23 cellular contexts compared by ENCODE assay signal in the genomic region with DNA sequence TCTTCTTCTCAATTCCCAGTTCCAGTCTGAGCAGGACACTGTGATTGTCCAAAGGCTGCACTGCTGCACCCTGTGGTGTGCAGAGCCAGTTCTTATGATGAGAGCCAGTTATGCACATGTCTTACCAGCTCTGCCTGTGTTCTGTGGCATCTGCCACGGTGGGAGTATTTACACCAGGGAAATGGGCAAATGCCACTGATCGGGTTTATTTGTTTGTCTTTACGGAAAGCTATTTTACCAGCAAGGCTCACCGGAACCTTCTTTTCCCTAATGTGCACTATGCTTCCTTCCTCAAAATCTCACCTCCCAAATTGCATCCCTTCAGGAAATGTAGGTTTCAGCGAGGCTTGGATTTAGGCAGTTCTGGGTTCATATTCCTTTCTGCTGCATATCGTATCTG. TPM values are rescaled to one million over a fixed set of nuclear protein-coding genes. Genes with fewer than 3 reads are reported as not detected.
DNase-seq lines count a peak whose midpoint lies in the region; ATAC-seq and TF ChIP-seq lines count a peak whose summit lies in the region.
"Had no signal": no experiment of that assay in that cellular context is flagged by ENCODE, and none has a peak within 500 bp of the region (broad histone marks: within the 10 kb centered on the region; RNA-seq: fewer than 3 reads in every experiment).

No MANE protein-coding gene starts in this region.

- peaks cover 19% of the 10 kb centered on the region for H3K36me3 Mint-ChIP-seq in stimulated activated effector memory CD8-positive, alpha-beta T cell treated with anti-CD3 and anti-CD28 coated beads, Interleukin-12 subunit alpha, Interleukin-12 subunit beta, amount 100 ng/mL, for 72 hours
- peaks cover 35% of the 10 kb centered on the region for H3K36me3 Mint-ChIP-seq in CD4-positive, alpha-beta T cell (ENCODE audit: low read depth)

- H3K9me3 ChIP-seq in HEK293 (ENCODE audit: control insufficient read depth, insufficient read depth, low read depth, low read length) (no peaks in the 10 kb centered on the region), ascending aorta (no peaks in the 10 kb centered on the region), left lung (no peaks in the 10 kb centered on the region), mucosa of descending colon (no peaks in the 10 kb centered on the region)
- H3K9me3 ChIP-seq in CD4-positive, alpha-beta T cell (ENCODE audit: control insufficient read depth, low read length): no peaks in the 10 kb centered on the region
- H3K9me3 ChIP-seq: HAP-1 had no signal

- H3K4me1 Mint-ChIP-seq in stimulated activated effector memory CD8-positive, alpha-beta T cell treated with anti-CD3 and anti-CD28 coated beads, Interleukin-12 subunit alpha, Interleukin-12 subunit beta, amount 100 ng/mL, for 72 hours: peaks cover 6% of the 10 kb centered on the region
- H3K4me1 Mint-ChIP-seq in CD4-positive, alpha-beta T cell (ENCODE audit: low read depth): no peaks in the 10 kb centered on the region

- POLR2A ChIA-PET in HEK293 (lab: Yijun Ruan, JAX): no interaction called here
- POLR2A ChIA-PET in CD4-positive, alpha-beta T cell (lab: Charles Lee): no interaction called here

- H3K4me1 ChIP-seq in HEK293 (ENCODE audit: control insufficient read depth, insufficient read depth, low read length): peaks cover 5% of the 10 kb centered on the region
- H3K4me1 ChIP-seq in ascending aorta: peaks cover 11 to 40% of the 10 kb centered on the region in 2 donors
- peaks cover 15 to 19% of the 10 kb centered on the region in 2 donors for H3K4me1 ChIP-seq in left lung
- H3K4me1 ChIP-seq in mucosa of descending colon (ENCODE audit: low read depth): peaks cover 14% of the 10 kb centered on the region
- H3K4me1 ChIP-seq: BLaER1, HAP-1 had no signal

- no peak overlapping the region for H3K4me3 ChIP-seq in HEK293 (ENCODE audit: low read depth, low read length)
- no peak overlapping the region for H3K4me3 ChIP-seq in ascending aorta
- no peak overlapping the region for H3K4me3 ChIP-seq in left lung
- H3K4me3 ChIP-seq in mucosa of descending colon: no peak overlapping the region
- H3K4me3 ChIP-seq: BLaER1, GM12878, GM23248, HAP-1, K562 had no signal

- H3K27ac Mint-ChIP-seq in stimulated activated effector memory CD8-positive, alpha-beta T cell treated with anti-CD3 and anti-CD28 coated beads, Interleukin-12 subunit alpha, Interleukin-12 subunit beta, amount 100 ng/mL, for 72 hours: peak overlapping the region; percentile 51
- H3K27ac Mint-ChIP-seq in CD4-positive, alpha-beta T cell: no peak overlapping the region
- H3K27ac Mint-ChIP-seq: CD14-positive monocyte; CD8-positive, alpha-beta T cell; HFFc6 had no signal

- TF ChIP-seq CTCF in HEK293 (tag by site-specific recombination; IDR thresholded peaks at IDR 0.05): no peak
- TF ChIP-seq CTCF in ascending aorta (IDR thresholded peaks at IDR 0.05): no peak
- TF ChIP-seq CTCF in left lung (IDR thresholded peaks at IDR 0.05): no peak
- no peak for TF ChIP-seq CTCF in CD4-positive, alpha-beta T cell (IDR thresholded peaks at IDR 0.05)
- no peak for TF ChIP-seq CTCF in mucosa of descending colon (IDR thresholded peaks at IDR 0.05)

- H3K27me3 ChIP-seq in ascending aorta: no peaks in the 10 kb centered on the region
- H3K27me3 ChIP-seq in left lung: no peaks in the 10 kb centered on the region
- H3K27me3 ChIP-seq in CD4-positive, alpha-beta T cell (ENCODE audit: control insufficient read depth, insufficient read depth, low read length): no peaks in the 10 kb centered on the region
- H3K27me3 ChIP-seq: BLaER1 had no signal

- CTCF ChIA-PET in HEK293 (lab: Yijun Ruan, JAX): no interaction called here
- CTCF ChIA-PET in CD4-positive, alpha-beta T cell (lab: Charles Lee): no interaction called here

- H3K9me3 Mint-ChIP-seq in stimulated activated effector memory CD8-positive, alpha-beta T cell treated with anti-CD3 and anti-CD28 coated beads, Interleukin-12 subunit alpha, Interleukin-12 subunit beta, amount 100 ng/mL, for 72 hours: no peaks in the 10 kb centered on the region
- no peaks in the 10 kb centered on the region for H3K9me3 Mint-ChIP-seq in CD4-positive, alpha-beta T cell
- H3K9me3 Mint-ChIP-seq: CD8-positive, alpha-beta T cell; HFFc6 had no signal

- no peaks in the 10 kb centered on the region for H3K36me3 ChIP-seq in HEK293 (ENCODE audit: control insufficient read depth in 2 of 2, insufficient read depth in 1 of 2, low read length in 2 of 2)
- peaks cover 40 to 55% of the 10 kb centered on the region in 2 donors for H3K36me3 ChIP-seq in ascending aorta
- H3K36me3 ChIP-seq in left lung: peaks cover 0 to 39% of the 10 kb centered on the region in 2 donors
- no peaks in the 10 kb centered on the region for H3K36me3 ChIP-seq in mucosa of descending colon (ENCODE audit: low read depth)
- H3K36me3 ChIP-seq: BLaER1, HAP-1 had no signal

- intact Hi-C loops in ascending aorta (cut with DNase I): loop anchor here (5.0 kb wide), 1 partner anchor 106 kb away; no protein-coding TSS in a partner anchor
- intact Hi-C loops in left lung (cut with DNase I): no loop called here
- intact Hi-C loops in CD4-positive, alpha-beta T cell (cut with DNase I, micrococcal nuclease): no loop called here
- intact Hi-C loops in mucosa of descending colon (cut with DNase I, micrococcal nuclease): no loop called here
- intact Hi-C loops in left colon (cut with DNase I, micrococcal nuclease): loop anchor here in 1 of 2 donors (10.0 kb wide), 1 partner anchor 47 kb away; a partner anchor contains a TSS

- no peak for ATAC-seq in stimulated activated effector memory CD8-positive, alpha-beta T cell treated with anti-CD3 and anti-CD28 coated beads, Interleukin-12 subunit alpha, Interleukin-12 subunit beta, amount 100 ng/mL, for 72 hours
- no peak for ATAC-seq in left lung
- no peak for ATAC-seq in CD4-positive, alpha-beta T cell (ENCODE audit: poor library complexity)
- ATAC-seq in mucosa of descending colon: no peak
- no peak for ATAC-seq in left colon
- ATAC-seq: CD8-positive, alpha-beta T cell; GM12878; K562 had no signal

- DNase-seq in ascending aorta (ENCODE audit: low spot score in 2 of 2): no peak
- DNase-seq in stimulated activated effector memory CD8-positive, alpha-beta T cell treated with anti-CD3 and anti-CD28 coated beads, Interleukin-12 subunit alpha, Interleukin-12 subunit beta, amount 100 ng/mL, for 72 hours (ENCODE audit: low spot score in 2 of 2): no peak
- no peak for DNase-seq in left lung
- DNase-seq in CD4-positive, alpha-beta T cell: no peak
- no peak for DNase-seq in mucosa of descending colon
- DNase-seq in left colon: no peak
- DNase-seq: Calu3; CD8-positive, alpha-beta T cell; DMS 273 treated with DMSO at 0.1 percent for 48 hours; DMS53; DND-41; EL; GM23248; HFFc6 had no signal

- no peaks in the 10 kb centered on the region for H3K27me3 Mint-ChIP-seq in CD4-positive, alpha-beta T cell

- H3K4me3 Mint-ChIP-seq in stimulated activated effector memory CD8-positive, alpha-beta T cell treated with anti-CD3 and anti-CD28 coated beads, Interleukin-12 subunit alpha, Interleukin-12 subunit beta, amount 100 ng/mL, for 72 hours: no peak overlapping the region
- H3K4me3 Mint-ChIP-seq in CD4-positive, alpha-beta T cell: no peak overlapping the region
- H3K4me3 Mint-ChIP-seq: CD14-positive monocyte; CD8-positive, alpha-beta T cell; HFFc6 had no signal

- H3K27ac ChIP-seq in HEK293 (ENCODE audit: extremely low read depth, low read depth, low read length): no peak overlapping the region
- peak overlapping the region; percentile 83 to 93 for H3K27ac ChIP-seq in ascending aorta
- no peak overlapping the region for H3K27ac ChIP-seq in left lung
- H3K27ac ChIP-seq in CD4-positive, alpha-beta T cell (ENCODE audit: low read depth, low read length): no peak overlapping the region
- H3K27ac ChIP-seq: BLaER1, GM23248, HL-60 had no signal

TF ChIP-seq in HEK293, 187 proteins besides CTCF, POLR2A, EP300 and RAD21:
- TF ChIP-seq, protein P1, sequence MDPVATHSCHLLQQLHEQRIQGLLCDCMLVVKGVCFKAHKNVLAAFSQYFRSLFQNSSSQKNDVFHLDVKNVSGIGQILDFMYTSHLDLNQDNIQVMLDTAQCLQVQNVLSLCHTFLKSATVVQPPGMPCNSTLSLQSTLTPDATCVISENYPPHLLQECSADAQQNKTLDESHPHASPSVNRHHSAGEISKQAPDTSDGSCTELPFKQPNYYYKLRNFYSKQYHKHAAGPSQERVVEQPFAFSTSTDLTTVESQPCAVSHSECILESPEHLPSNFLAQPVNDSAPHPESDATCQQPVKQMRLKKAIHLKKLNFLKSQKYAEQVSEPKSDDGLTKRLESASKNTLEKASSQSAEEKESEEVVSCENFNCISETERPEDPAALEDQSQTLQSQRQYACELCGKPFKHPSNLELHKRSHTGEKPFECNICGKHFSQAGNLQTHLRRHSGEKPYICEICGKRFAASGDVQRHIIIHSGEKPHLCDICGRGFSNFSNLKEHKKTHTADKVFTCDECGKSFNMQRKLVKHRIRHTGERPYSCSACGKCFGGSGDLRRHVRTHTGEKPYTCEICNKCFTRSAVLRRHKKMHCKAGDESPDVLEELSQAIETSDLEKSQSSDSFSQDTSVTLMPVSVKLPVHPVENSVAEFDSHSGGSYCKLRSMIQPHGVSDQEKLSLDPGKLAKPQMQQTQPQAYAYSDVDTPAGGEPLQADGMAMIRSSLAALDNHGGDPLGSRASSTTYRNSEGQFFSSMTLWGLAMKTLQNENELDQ (tag by site-specific recombination; IDR thresholded peaks at IDR 0.05; ENCODE audit: low read depth): no peak
- peak; percentile 92 for TF ChIP-seq ZNF112 (tag by site-specific recombination; IDR thresholded peaks at IDR 0.05)

RNA-seq across cellular contexts. Expression of a gene that starts 49.0 kb away (rescaled TPM):
- total RNA-seq in ascending aorta (147 TPM), left lung (10 to 100 TPM; 21.8 to 29.8 TPM), mucosa of descending colon (10 to 100 TPM; 13.7 to 27.8 (median 15.3) TPM), left colon (10 to 100 TPM; 10.3 to 24.5 TPM)
- total RNA-seq in CD4-positive, alpha-beta T cell: 10 to 100 TPM; 11.1 to 12.7 TPM
- total RNA-seq: G401, GM12878, HT1080 had no signal

Comparison
In these comparisons a context has a peak if more than half of its experiments do, and no peak if none do; other contexts are left out.
1. H3K27ac ChIP-seq: peak in ascending aorta (2 of 2); none in HEK293 (single experiment), left lung (0 of 2) and CD4-positive, alpha-beta T cell (single experiment).